ENCODE assay signal across 25 cellular contexts in genomic region chr2:59540864-59541263, GRCh38.
"Had no signal": no experiment of that assay in that cellular context is flagged by ENCODE, and none has a peak within 500 bp of the region (broad histone marks: within the 10 kb centered on the region; RNA-seq: fewer than 3 reads in every experiment).

No MANE protein-coding gene starts in this region.

- ATAC-seq: activated CD8-positive, alpha-beta T cell treated with anti-CD3 and anti-CD28 coated beads for 36 hours; T-cell had no signal

- H3K4me3 ChIP-seq: adrenal gland, MG63 had no signal

- DNase-seq: activated CD4-positive, alpha-beta T cell treated with anti-CD3 and anti-CD28 coated beads for 4 hours; activated CD8-positive, alpha-beta memory T cell treated with anti-CD3 and anti-CD28 coated beads, Interleukin-2, amount 50 U/mL, for 4 hours; activated CD8-positive, alpha-beta T cell treated with anti-CD3 and anti-CD28 coated beads for 36 hours; activated naive CD4-positive, alpha-beta T cell treated with anti-CD3 and anti-CD28 coated beads, Interleukin-2, amount 50 U/mL, for 16 hours; activated naive CD8-positive, alpha-beta T cell treated with anti-CD3 and anti-CD28 coated beads, Interleukin-2, amount 10 ng/mL, durations not matched to agents 7 days and 5 days; adrenal gland; anterior cingulate cortex; central memory CD4-positive, alpha-beta T cell; cortex of kidney; MG63; NCI-H1092; NCI-H1417; NCI-H1930; NCI-H2107; NCI-H2171 treated with DMSO at 0.1 percent for 48 hours; NCI-H226; NCI-H526; NCI-H774; NK-92 treated with Interleukin-12 subunit alpha and Interleukin-12 subunit beta, amount 100 ng/mL, for 24 hours; SIG-M5; T-cell; T-helper 2 cell; T1000 had no signal

- H3K27ac ChIP-seq: adrenal gland, KMS-11, VCaP had no signal
